20 cellular contexts compared by ENCODE assay signal in genomic region chr14:96191355-96191754, GRCh38.
"Had no signal": no experiment of that assay in that cellular context is flagged by ENCODE, and none has a peak within 500 bp of the region (broad histone marks: within the 10 kb centered on the region; RNA-seq: fewer than 3 reads in every experiment).

No MANE protein-coding gene starts in this region.

- H3K4me3 Mint-ChIP-seq: T-cell had no signal

- DNase-seq: Karpas-422, KG1, MG63, NCI-H1092, NCI-H1105 treated with DMSO at 0.1 percent for 48 hours, NCI-H1417 treated with DMSO at 0.1 percent for 48 hours, NCI-H146, NCI-H1694 treated with DMSO at 0.1 percent for 48 hours, NCI-H1930, NCI-H2081 treated with DMSO at 0.1 percent for 48 hours, NCI-H2171 treated with DMSO at 0.1 percent for 48 hours, NCI-H345, NCI-H446 treated with DMSO at 0.1 percent for 48 hours, NCI-H82, Right ventricle myocardium superior, RPMI8226, SIG-M5, T-cell had no signal

- H3K36me3 ChIP-seq: MG63, SJSA1 had no signal

- H3K4me3 ChIP-seq: MG63, SJSA1, SK-N-MC had no signal

- H3K27me3 ChIP-seq: MG63, SJSA1 had no signal

- H3K9me3 ChIP-seq: MG63, SJSA1 had no signal

- ATAC-seq: T-cell had no signal

- H3K36me3 Mint-ChIP-seq: T-cell had no signal

- H3K27ac ChIP-seq: SJSA1, SK-N-MC had no signal
